Comparison of ENCODE assay signal across 11 cellular contexts in genomic region chr1:180530501-180530900, GRCh38. TPM values are rescaled to one million over a fixed set of nuclear protein-coding genes. Genes with fewer than 3 reads are reported as not detected.
A peak's percentile ranks its signal among the peaks of the same experiment; 100 is the strongest.
DNase-seq lines count a peak whose midpoint lies in the region; ATAC-seq and TF ChIP-seq lines count a peak whose summit lies in the region.
"Had no signal": no experiment of that assay in that cellular context is flagged by ENCODE, and none has a peak within 500 bp of the region (broad histone marks: within the 10 kb centered on the region; RNA-seq: fewer than 3 reads in every experiment).

No MANE protein-coding gene starts in this region.

- no peak for TF ChIP-seq CTCF in spleen (IDR thresholded peaks at IDR 0.05 in 8 of 11, conservative IDR thresholded peaks at IDR 0.05 in 3 of 11)

- no peaks in the 10 kb centered on the region for H3K36me3 ChIP-seq in spleen

- TF ChIP-seq POLR2A in spleen (IDR thresholded peaks at IDR 0.05) = no peak

- peak; percentile 63 for DNase-seq in H4 (ENCODE audit: low spot score)
- DNase-seq in amniotic epithelial cell (ENCODE audit: low read depth) = peak; percentile 80
- no peak for DNase-seq in left ventricle myocardium superior
- DNase-seq in skeletal muscle cell (ENCODE audit: low read depth) = peak; percentile 60
- no peak for DNase-seq in nucleus accumbens (lab: John Stamatoyannopoulos, UW)
- DNase-seq in spleen = no peak
- DNase-seq: activated CD4-positive, alpha-beta T cell treated with anti-CD3 and anti-CD28 coated beads, Interleukin-2, amount 50 U/mL, for 48 hours; midbrain had no signal

- no peaks in the 10 kb centered on the region for H3K27me3 ChIP-seq in spleen (replicated peaks in 1 of 7)

- H3K4me3 ChIP-seq in skeletal muscle cell (ENCODE audit: low read depth, low read length) (no peak overlapping the region), spleen (no peak overlapping the region)

- 36 to 57% (median 57%) methylated on average over 5 of the region's 5 CpGs for WGBS in spleen, 5 donors

- ATAC-seq in left ventricle myocardium superior (peak; percentile 45), HG03108 (IDR thresholded peaks at IDR 0.05; ENCODE audit: unreplicated experiment) (no peak), HG02571 (IDR thresholded peaks at IDR 0.05; ENCODE audit: unreplicated experiment) (no peak)

- H3K4me1 ChIP-seq in spleen = peaks cover 0 to 19% (median 6%) of the 10 kb centered on the region in 6 donors

- intact Hi-C loops in left ventricle myocardium superior (cut with micrococcal nuclease) (loop anchor here (5.0 to 10.0 kb wide), 2 partner anchors 104 to 332 kb away; partner anchors contain the start of gene XPR1), spleen (cut with DNase I; ENCODE audit: low total_unique reads) (loop anchor here (5.0 to 10.0 kb wide), 2 partner anchors 104 to 332 kb away; partner anchors contain the start of gene XPR1)

- no peaks in the 10 kb centered on the region for H3K9me3 ChIP-seq in spleen

- peak overlapping the region in 4 of 8 donors; percentile 13 to 54 (median 26) for H3K27ac ChIP-seq in spleen

RNA-seq across cellular contexts. Expression of gene ACBD6, which starts 28.1 kb away (rescaled TPM):
- total RNA-seq in H4 (2014; rRNA removed; shearing (Covaris generic)) = 66.9 and 67.6 TPM in 2 replicates
- total RNA-seq in left ventricle myocardium superior (20.5 TPM), spleen (10 to 100 TPM; 30.2 to 62.9 (median 45.1) TPM)
- polyA plus RNA-seq in spleen = 10 to 100 TPM; 27.2 to 31.0 (median 30.2) TPM

RNA-seq across cellular contexts. Expression of gene OVAAL, which starts 28.3 kb away (rescaled TPM):
- not detected in 2 replicates for total RNA-seq in H4 (2014; rRNA removed; shearing (Covaris generic))
- 1.5 TPM for total RNA-seq in left ventricle myocardium superior
- total RNA-seq in spleen = not detected
- polyA plus RNA-seq in spleen = not detected
- total RNA-seq: OCI-LY7 had no signal

Comparison
In these comparisons a context has a peak if more than half of its experiments do, and no peak if none do; other contexts are left out.
1. DNase-seq: peak in H4 (single experiment), amniotic epithelial cell (single experiment) and skeletal muscle cell (single experiment); none in left ventricle myocardium superior (single experiment), nucleus accumbens (0 of 56) and spleen (single experiment).